1 cellular context compared by ENCODE assay signal in the genomic region with DNA sequence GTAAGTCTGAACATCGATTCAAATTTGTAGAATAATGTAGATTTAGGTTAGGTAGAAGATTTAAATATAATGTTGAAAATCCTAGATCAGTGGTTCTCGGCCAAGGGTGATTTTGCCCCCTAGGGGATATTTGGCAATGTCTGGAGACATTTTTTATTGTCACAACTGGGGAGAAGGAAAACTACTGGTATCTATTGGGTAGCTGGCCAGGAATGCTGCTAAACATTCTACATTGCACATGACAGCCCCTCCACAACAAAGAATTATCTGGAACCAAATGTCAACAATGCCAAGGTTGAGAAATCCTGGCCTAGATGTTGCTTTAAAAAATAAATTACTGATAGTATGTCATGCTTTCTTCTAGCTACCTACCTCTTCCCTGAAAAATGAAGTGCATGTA.
A peak's percentile ranks its signal among the peaks of the same experiment; 100 is the strongest.
TF ChIP-seq lines count a peak whose summit lies in the region.

No MANE protein-coding gene starts in this region.

TF ChIP-seq in HepG2, 621 proteins besides CTCF, POLR2A, EP300 and RAD21 (continued from another document and continues in another):
- TF ChIP-seq, protein P1, sequence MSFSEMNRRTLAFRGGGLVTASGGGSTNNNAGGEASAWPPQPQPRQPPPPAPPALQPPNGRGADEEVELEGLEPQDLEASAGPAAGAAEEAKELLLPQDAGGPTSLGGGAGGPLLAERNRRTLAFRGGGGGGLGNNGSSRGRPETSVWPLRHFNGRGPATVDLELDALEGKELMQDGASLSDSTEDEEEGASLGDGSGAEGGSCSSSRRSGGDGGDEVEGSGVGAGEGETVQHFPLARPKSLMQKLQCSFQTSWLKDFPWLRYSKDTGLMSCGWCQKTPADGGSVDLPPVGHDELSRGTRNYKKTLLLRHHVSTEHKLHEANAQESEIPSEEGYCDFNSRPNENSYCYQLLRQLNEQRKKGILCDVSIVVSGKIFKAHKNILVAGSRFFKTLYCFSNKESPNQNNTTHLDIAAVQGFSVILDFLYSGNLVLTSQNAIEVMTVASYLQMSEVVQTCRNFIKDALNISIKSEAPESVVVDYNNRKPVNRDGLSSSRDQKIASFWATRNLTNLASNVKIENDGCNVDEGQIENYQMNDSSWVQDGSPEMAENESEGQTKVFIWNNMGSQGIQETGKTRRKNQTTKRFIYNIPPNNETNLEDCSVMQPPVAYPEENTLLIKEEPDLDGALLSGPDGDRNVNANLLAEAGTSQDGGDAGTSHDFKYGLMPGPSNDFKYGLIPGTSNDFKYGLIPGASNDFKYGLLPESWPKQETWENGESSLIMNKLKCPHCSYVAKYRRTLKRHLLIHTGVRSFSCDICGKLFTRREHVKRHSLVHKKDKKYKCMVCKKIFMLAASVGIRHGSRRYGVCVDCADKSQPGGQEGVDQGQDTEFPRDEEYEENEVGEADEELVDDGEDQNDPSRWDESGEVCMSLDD (CRISPR knock-in tag; IDR thresholded peaks at IDR 0.05; ENCODE audit: borderline replicate concordance) = no peak
- no peak for TF ChIP-seq JUN (CRISPR knock-in tag; IDR thresholded peaks at IDR 0.05)
- no peak for TF ChIP-seq FOXA1 (IDR thresholded peaks at IDR 0.05)
- peak; percentile 83 for TF ChIP-seq FOXA1 (CRISPR knock-in tag; IDR thresholded peaks at IDR 0.05)
- TF ChIP-seq, protein P2, sequence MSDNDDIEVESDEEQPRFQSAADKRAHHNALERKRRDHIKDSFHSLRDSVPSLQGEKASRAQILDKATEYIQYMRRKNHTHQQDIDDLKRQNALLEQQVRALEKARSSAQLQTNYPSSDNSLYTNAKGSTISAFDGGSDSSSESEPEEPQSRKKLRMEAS (IDR thresholded peaks at IDR 0.05) = peak; percentile 54; the same call in 1 of the 2 replicates
- TF ChIP-seq, protein P3, sequence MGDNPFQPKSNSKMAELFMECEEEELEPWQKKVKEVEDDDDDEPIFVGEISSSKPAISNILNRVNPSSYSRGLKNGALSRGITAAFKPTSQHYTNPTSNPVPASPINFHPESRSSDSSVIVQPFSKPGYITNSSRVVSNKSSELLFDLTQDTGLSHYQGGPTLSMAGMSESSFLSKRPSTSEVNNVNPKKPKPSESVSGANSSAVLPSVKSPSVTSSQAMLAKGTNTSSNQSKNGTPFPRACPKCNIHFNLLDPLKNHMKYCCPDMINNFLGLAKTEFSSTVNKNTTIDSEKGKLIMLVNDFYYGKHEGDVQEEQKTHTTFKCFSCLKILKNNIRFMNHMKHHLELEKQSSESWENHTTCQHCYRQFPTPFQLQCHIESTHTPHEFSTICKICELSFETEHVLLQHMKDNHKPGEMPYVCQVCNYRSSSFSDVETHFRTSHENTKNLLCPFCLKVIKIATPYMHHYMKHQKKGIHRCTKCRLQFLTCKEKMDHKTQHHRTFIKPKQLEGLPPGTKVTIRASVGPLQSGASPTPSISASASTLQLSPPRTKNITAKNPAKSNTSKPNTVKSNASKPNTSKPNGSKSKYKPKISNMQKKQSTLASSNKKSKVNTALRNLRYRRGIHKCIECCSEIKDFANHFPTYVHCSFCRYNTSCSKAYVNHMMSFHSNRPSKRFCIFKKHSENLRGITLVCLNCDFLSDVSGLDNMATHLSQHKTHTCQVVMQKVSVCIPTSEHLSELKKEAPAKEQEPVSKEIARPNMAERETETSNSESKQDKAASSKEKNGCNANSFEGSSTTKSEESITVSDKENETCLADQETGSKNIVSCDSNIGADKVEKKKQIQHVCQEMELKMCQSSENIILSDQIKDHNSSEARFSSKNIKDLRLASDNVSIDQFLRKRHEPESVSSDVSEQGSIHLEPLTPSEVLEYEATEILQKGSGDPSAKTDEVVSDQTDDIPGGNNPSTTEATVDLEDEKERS (CRISPR knock-in tag; IDR thresholded peaks at IDR 0.05) = no peak
- TF ChIP-seq ZNF569 (CRISPR knock-in tag; IDR thresholded peaks at IDR 0.05; ENCODE audit: borderline replicate concordance) = no peak
- no peak for TF ChIP-seq HMGA1 (CRISPR knock-in tag; conservative IDR thresholded peaks at IDR 0.05)
- no peak for TF ChIP-seq HNRNPL (IDR thresholded peaks at IDR 0.05; ENCODE audit: low read depth, low read length)
- no peak for TF ChIP-seq ZNF496 (CRISPR knock-in tag; IDR thresholded peaks at IDR 0.05; ENCODE audit: insufficient replicate concordance)
- peak; percentile 94 for TF ChIP-seq TEAD3 (CRISPR knock-in tag; optimal IDR thresholded peaks at IDR 0.05; ENCODE audit: borderline replicate concordance)
- no peak for TF ChIP-seq ZNF543 (CRISPR knock-in tag; IDR thresholded peaks at IDR 0.05)
- no peak for TF ChIP-seq SMARCE1 (IDR thresholded peaks at IDR 0.05; ENCODE audit: borderline replicate concordance)
- TF ChIP-seq TBL1XR1 (IDR thresholded peaks at IDR 0.05; ENCODE audit: borderline replicate concordance, low read length, partially characterized antibody) = peak; percentile 54
- TF ChIP-seq ZNF883 (CRISPR knock-in tag; IDR thresholded peaks at IDR 0.05; ENCODE audit: not compliant biosample characterization) = no peak
- TF ChIP-seq, protein P4, sequence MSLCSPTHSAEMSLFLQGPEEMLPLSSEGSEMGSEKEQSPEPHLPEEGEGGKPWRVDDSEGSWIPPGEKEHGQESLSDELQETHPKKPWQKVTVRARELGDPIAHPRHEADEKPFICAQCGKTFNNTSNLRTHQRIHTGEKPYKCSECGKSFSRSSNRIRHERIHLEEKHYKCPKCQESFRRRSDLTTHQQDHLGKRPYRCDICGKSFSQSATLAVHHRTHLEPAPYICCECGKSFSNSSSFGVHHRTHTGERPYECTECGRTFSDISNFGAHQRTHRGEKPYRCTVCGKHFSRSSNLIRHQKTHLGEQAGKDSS (CRISPR knock-in tag; IDR thresholded peaks at IDR 0.05; ENCODE audit: borderline replicate concordance, low read depth) = no peak
- TF ChIP-seq ZNF317 (CRISPR knock-in tag; IDR thresholded peaks at IDR 0.05) = no peak
- TF ChIP-seq KLF11 (CRISPR knock-in tag; IDR thresholded peaks at IDR 0.05) = no peak
- TF ChIP-seq SMC3 (IDR thresholded peaks at IDR 0.05; ENCODE audit: low read length) = peak; percentile 23; the same call in 1 of the 2 replicates
- no peak for TF ChIP-seq SP140L (CRISPR knock-in tag; IDR thresholded peaks at IDR 0.05; ENCODE audit: borderline replicate concordance)
- TF ChIP-seq SIX4 (CRISPR knock-in tag; IDR thresholded peaks at IDR 0.05) = 0 out of 2 replicates have a peak, but pooled peaks have one; percentile 31
- TF ChIP-seq, protein P5, sequence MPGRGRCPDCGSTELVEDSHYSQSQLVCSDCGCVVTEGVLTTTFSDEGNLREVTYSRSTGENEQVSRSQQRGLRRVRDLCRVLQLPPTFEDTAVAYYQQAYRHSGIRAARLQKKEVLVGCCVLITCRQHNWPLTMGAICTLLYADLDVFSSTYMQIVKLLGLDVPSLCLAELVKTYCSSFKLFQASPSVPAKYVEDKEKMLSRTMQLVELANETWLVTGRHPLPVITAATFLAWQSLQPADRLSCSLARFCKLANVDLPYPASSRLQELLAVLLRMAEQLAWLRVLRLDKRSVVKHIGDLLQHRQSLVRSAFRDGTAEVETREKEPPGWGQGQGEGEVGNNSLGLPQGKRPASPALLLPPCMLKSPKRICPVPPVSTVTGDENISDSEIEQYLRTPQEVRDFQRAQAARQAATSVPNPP (CRISPR knock-in tag; IDR thresholded peaks at IDR 0.05) = no peak
- TF ChIP-seq, protein P6, sequence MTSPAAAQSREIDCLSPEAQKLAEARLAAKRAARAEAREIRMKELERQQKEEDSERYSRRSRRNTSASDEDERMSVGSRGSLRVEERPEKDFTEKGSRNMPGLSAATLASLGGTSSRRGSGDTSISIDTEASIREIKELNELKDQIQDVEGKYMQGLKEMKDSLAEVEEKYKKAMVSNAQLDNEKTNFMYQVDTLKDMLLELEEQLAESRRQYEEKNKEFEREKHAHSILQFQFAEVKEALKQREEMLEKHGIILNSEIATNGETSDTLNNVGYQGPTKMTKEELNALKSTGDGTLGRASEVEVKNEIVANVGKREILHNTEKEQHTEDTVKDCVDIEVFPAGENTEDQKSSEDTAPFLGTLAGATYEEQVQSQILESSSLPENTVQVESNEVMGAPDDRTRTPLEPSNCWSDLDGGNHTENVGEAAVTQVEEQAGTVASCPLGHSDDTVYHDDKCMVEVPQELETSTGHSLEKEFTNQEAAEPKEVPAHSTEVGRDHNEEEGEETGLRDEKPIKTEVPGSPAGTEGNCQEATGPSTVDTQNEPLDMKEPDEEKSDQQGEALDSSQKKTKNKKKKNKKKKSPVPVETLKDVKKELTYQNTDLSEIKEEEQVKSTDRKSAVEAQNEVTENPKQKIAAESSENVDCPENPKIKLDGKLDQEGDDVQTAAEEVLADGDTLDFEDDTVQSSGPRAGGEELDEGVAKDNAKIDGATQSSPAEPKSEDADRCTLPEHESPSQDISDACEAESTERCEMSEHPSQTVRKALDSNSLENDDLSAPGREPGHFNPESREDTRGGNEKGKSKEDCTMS (CRISPR knock-in tag; conservative IDR thresholded peaks at IDR 0.05) = no peak
- TF ChIP-seq PTBP1 (IDR thresholded peaks at IDR 0.05; ENCODE audit: low read depth, low read length, poor library complexity, severe bottlenecking) = no peak
- no peak for TF ChIP-seq MAFF (IDR thresholded peaks at IDR 0.05; ENCODE audit: low read depth, low read length)
- TF ChIP-seq SKI (IDR thresholded peaks at IDR 0.05; ENCODE audit: partially characterized antibody) = peak; percentile 48
- TF ChIP-seq ZNF644 (CRISPR knock-in tag; IDR thresholded peaks at IDR 0.05; ENCODE audit: low read depth) = peak; percentile 82
- no peak for TF ChIP-seq ZNF737 (CRISPR knock-in tag; IDR thresholded peaks at IDR 0.05; ENCODE audit: borderline replicate concordance)
- no peak for TF ChIP-seq BRD4 (CRISPR knock-in tag; IDR thresholded peaks at IDR 0.05)
- TF ChIP-seq, protein P7, sequence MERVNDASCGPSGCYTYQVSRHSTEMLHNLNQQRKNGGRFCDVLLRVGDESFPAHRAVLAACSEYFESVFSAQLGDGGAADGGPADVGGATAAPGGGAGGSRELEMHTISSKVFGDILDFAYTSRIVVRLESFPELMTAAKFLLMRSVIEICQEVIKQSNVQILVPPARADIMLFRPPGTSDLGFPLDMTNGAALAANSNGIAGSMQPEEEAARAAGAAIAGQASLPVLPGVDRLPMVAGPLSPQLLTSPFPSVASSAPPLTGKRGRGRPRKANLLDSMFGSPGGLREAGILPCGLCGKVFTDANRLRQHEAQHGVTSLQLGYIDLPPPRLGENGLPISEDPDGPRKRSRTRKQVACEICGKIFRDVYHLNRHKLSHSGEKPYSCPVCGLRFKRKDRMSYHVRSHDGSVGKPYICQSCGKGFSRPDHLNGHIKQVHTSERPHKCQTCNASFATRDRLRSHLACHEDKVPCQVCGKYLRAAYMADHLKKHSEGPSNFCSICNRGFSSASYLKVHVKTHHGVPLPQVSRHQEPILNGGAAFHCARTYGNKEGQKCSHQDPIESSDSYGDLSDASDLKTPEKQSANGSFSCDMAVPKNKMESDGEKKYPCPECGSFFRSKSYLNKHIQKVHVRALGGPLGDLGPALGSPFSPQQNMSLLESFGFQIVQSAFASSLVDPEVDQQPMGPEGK (CRISPR knock-in tag; IDR thresholded peaks at IDR 0.05) = peak; percentile 82
- TF ChIP-seq, protein P8, sequence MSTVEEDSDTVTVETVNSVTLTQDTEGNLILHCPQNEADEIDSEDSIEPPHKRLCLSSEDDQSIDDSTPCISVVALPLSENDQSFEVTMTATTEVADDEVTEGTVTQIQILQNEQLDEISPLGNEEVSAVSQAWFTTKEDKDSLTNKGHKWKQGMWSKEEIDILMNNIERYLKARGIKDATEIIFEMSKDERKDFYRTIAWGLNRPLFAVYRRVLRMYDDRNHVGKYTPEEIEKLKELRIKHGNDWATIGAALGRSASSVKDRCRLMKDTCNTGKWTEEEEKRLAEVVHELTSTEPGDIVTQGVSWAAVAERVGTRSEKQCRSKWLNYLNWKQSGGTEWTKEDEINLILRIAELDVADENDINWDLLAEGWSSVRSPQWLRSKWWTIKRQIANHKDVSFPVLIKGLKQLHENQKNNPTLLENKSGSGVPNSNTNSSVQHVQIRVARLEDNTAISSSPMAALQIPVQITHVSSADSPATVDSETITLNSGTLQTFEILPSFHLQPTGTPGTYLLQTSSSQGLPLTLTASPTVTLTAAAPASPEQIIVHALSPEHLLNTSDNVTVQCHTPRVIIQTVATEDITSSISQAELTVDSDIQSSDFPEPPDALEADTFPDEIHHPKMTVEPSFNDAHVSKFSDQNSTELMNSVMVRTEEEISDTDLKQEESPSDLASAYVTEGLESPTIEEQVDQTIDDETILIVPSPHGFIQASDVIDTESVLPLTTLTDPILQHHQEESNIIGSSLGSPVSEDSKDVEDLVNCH (CRISPR knock-in tag; IDR thresholded peaks at IDR 0.05) = no peak
- TF ChIP-seq KMT2B (CRISPR knock-in tag; IDR thresholded peaks at IDR 0.05) = 0 out of 2 replicates have a peak, but pooled peaks have one; percentile 24
- no peak for TF ChIP-seq AGO1 (IDR thresholded peaks at IDR 0.05; ENCODE audit: low read depth, low read length, poor library complexity, severe bottlenecking)
- TF ChIP-seq SMAD1 (CRISPR knock-in tag; IDR thresholded peaks at IDR 0.05; ENCODE audit: borderline replicate concordance, low read depth) = no peak
- no peak for TF ChIP-seq ZNF75D (CRISPR knock-in tag; IDR thresholded peaks at IDR 0.05; ENCODE audit: borderline replicate concordance)
- TF ChIP-seq PCBP2 (optimal IDR thresholded peaks at IDR 0.05; ENCODE audit: low read depth, low read length, poor library complexity, severe bottlenecking) = no peak
- TF ChIP-seq GLI4 (CRISPR knock-in tag; IDR thresholded peaks at IDR 0.05; ENCODE audit: borderline replicate concordance) = no peak
- TF ChIP-seq SMAD3 (CRISPR knock-in tag; IDR thresholded peaks at IDR 0.05) = peak; percentile 61; the same call in 1 of the 2 replicates
- TF ChIP-seq ZBTB42 (CRISPR knock-in tag; IDR thresholded peaks at IDR 0.05) = no peak
- no peak for TF ChIP-seq ARHGAP35 (CRISPR knock-in tag; IDR thresholded peaks at IDR 0.05; ENCODE audit: borderline replicate concordance)
- TF ChIP-seq IRF2 (CRISPR knock-in tag; IDR thresholded peaks at IDR 0.05) = 0 out of 2 replicates have a peak, but pooled peaks have one; percentile 43
- TF ChIP-seq ATF1 (CRISPR knock-in tag; IDR thresholded peaks at IDR 0.05) = no peak; the same call in 1 of the 2 replicates
- TF ChIP-seq SAFB2 (CRISPR knock-in tag; IDR thresholded peaks at IDR 0.05; ENCODE audit: borderline replicate concordance, low read depth) = no peak
- TF ChIP-seq ZNF143 (CRISPR knock-in tag; IDR thresholded peaks at IDR 0.05) = no peak
